In the genomic region with DNA sequence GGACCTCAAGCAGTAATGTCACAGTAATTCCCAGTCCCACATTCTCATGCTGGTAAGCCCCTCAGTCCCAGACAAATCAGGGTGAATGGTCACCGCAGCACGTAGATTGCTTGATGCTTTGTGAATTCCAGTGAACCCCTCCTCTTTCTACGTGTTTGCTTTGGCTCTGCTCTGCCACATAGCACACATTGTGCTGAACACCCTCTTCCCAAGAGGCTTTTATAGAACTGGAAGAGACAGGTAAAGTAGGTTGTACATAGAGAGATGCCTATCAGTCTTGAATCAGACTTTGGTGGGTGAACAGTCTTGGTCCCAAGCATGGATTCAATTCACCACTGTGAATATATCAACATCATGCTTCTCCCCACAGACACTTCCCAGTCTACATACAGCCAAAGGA, we compare ENCODE assay signal across 2 cellular contexts.
TF ChIP-seq lines count a peak whose summit lies in the region.

No MANE protein-coding gene starts in this region.

TF ChIP-seq in IMR-90, 13 proteins besides CTCF, POLR2A, EP300 and RAD21:
- TF ChIP-seq BHLHE40 (IDR thresholded peaks at IDR 0.05; ENCODE audit: low read depth, low read length) = no peak
- TF ChIP-seq FOS (IDR thresholded peaks at IDR 0.05; ENCODE audit: low read depth, low read length) = no peak
- TF ChIP-seq MAZ (IDR thresholded peaks at IDR 0.05; ENCODE audit: borderline replicate concordance, low read depth, low read length) = no peak
- no peak for TF ChIP-seq MXI1 (IDR thresholded peaks at IDR 0.05; ENCODE audit: borderline replicate concordance, low read depth, low read length)
- TF ChIP-seq NFE2L2 (IDR thresholded peaks at IDR 0.05; ENCODE audit: low read depth, low read length) = no peak
- no peak for TF ChIP-seq MAFK (IDR thresholded peaks at IDR 0.05; ENCODE audit: low read depth, low read length)

TF ChIP-seq in endothelial cell of umbilical vein, 7 proteins besides CTCF, POLR2A, EP300 and RAD21:
- TF ChIP-seq, protein P1, sequence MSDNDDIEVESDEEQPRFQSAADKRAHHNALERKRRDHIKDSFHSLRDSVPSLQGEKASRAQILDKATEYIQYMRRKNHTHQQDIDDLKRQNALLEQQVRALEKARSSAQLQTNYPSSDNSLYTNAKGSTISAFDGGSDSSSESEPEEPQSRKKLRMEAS (IDR thresholded peaks at IDR 0.05; ENCODE audit: insufficient read depth, insufficient read length) = no peak
- no peak for TF ChIP-seq EZH2 (IDR thresholded peaks at IDR 0.05; ENCODE audit: borderline replicate concordance, low read depth, low read length, severe bottlenecking)
- no peak for TF ChIP-seq FOS (IDR thresholded peaks at IDR 0.05; ENCODE audit: borderline replicate concordance, insufficient read depth, low read length)
- TF ChIP-seq MYC (IDR thresholded peaks at IDR 0.05; ENCODE audit: low read depth, low read length) = no peak
- TF ChIP-seq POLR2AphosphoS5 (IDR thresholded peaks at IDR 0.05; ENCODE audit: insufficient read depth, low read depth, low read length) = no peak
- TF ChIP-seq JUN (IDR thresholded peaks at IDR 0.05; ENCODE audit: borderline replicate concordance, insufficient read depth, insufficient read length, low read depth) = no peak
